Comparison of ENCODE assay signal across 10 cellular contexts in the genomic region with DNA sequence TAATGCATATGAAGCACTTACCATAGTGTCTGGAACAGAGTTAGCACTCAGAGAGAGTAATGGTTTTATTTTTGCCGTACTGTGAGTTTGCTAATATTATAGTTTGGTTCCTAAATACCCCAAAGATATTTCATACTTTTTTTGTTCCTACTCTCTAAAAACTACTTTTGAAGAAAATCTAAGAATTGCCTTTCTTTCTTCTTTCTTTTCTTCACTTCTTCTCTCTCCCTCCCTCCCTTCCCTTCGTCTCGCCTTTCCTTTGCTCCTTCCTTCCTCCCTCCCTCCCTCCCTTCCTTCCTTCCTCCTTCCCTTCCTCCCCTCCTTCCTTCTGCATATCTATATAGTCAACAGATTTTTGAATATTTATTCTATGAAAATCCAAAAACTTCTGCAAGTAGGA.
"Had no signal": no experiment of that assay in that cellular context is flagged by ENCODE, and none has a peak within 500 bp of the region (broad histone marks: within the 10 kb centered on the region; RNA-seq: fewer than 3 reads in every experiment).

No MANE protein-coding gene starts in this region.

- H3K4me3 ChIP-seq: GM23338, HAP-1 had no signal

- H3K36me3 ChIP-seq: HAP-1 had no signal

- DNase-seq: GOT3, H7, H9, HCEC 1CT, HFFc6 had no signal

- H3K9me3 Mint-ChIP-seq: GM23338, H9, HFFc6 had no signal

- H2AFZ ChIP-seq: GM23338 had no signal

- H3K4me3 Mint-ChIP-seq: GM23338, H9, HFFc6 had no signal

- H3K4me1 Mint-ChIP-seq: GM23338 had no signal

- H3K4me2 ChIP-seq: GM23338 had no signal

- H3K27ac Mint-ChIP-seq: GM23338, H9, HFFc6 had no signal

- ATAC-seq: GM23338, HCT116 had no signal

- H3K9me3 ChIP-seq: HAP-1 had no signal

- H3K4me1 ChIP-seq: HAP-1 had no signal

- FAIRE-seq: H1, H54 had no signal
